ENCODE assay signal across 1 cellular context in the genomic region with DNA sequence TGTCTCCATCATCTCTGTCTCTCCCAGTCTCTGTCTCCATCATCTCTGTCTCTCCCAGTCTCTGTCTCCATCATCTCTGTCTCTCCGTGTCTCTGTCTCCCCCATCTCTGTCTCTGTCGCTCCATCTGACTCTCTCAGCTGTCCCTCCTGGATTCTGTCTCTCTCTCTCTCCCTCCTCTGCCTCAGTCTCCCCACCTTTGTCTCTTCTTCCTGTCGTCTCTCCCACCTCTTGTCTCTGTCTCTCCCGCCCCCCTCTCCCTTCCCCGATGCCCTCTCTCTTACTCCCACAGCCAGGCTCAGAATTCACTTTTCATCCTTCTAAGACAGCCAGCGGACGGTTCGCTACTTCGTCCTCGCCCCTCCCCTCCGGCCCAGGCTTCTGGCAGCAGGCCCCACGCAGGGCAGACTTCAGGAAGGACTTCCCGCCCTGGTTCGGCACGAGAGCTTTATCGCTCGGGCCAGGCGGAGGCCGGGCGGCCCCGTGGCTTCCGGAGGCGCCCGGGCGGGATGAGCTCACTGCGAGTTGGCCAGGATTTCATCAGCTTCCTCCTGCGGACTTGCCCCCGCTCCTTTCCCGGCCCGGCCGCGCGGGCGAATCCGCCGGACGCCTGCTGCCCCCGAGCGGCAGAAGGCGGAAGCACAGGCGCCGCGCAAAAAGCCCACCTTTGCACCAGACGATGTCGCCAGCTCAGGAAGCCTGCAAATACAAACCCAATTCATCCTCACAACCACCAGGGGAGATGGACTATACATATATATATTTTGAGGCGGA.
TF ChIP-seq lines count a peak whose summit lies in the region.

No MANE protein-coding gene starts in this region.

TF ChIP-seq in HepG2, 621 proteins besides CTCF, POLR2A, EP300 and RAD21 (continued from another document):
- TF ChIP-seq MYPOP (CRISPR knock-in tag; IDR thresholded peaks at IDR 0.05) (peak; percentile 97), ZNF790 (CRISPR knock-in tag; IDR thresholded peaks at IDR 0.05; ENCODE audit: borderline replicate concordance) (no peak), ZNF674 (CRISPR knock-in tag; IDR thresholded peaks at IDR 0.05; ENCODE audit: low read depth) (no peak), HCFC1 (IDR thresholded peaks at IDR 0.05; ENCODE audit: low read depth, low read length) (no peak), FOXO1 (CRISPR knock-in tag; IDR thresholded peaks at IDR 0.05) (peak; percentile 20; the same call in 1 of the 2 replicates), ZNF792 (CRISPR knock-in tag; IDR thresholded peaks at IDR 0.05) (peak; percentile 84), ZNF569 (CRISPR knock-in tag; IDR thresholded peaks at IDR 0.05; ENCODE audit: borderline replicate concordance) (no peak), CHD4 (IDR thresholded peaks at IDR 0.05; ENCODE audit: borderline replicate concordance, low read length) (peak; percentile 93), ZNF17 (CRISPR knock-in tag; IDR thresholded peaks at IDR 0.05) (peak; percentile 60; the same call in 1 of the 2 replicates), CREB1 (IDR thresholded peaks at IDR 0.05) (peak; percentile 30; the same call in 1 of the 2 replicates), CREB1 (CRISPR knock-in tag; IDR thresholded peaks at IDR 0.05) (no peak), CEBPB (IDR thresholded peaks at IDR 0.05; ENCODE audit: borderline replicate concordance, low read depth, low read length) (peak; percentile 91), ZNF12 (CRISPR knock-in tag; IDR thresholded peaks at IDR 0.05) (no peak; the same call in 1 of the 2 replicates), ZMAT3 (CRISPR knock-in tag; conservative IDR thresholded peaks at IDR 0.05) (no peak), HNF4A (CRISPR knock-in tag; IDR thresholded peaks at IDR 0.05) (peak; percentile 53; the same call in 1 of the 2 replicates)
- TF ChIP-seq, protein P1, sequence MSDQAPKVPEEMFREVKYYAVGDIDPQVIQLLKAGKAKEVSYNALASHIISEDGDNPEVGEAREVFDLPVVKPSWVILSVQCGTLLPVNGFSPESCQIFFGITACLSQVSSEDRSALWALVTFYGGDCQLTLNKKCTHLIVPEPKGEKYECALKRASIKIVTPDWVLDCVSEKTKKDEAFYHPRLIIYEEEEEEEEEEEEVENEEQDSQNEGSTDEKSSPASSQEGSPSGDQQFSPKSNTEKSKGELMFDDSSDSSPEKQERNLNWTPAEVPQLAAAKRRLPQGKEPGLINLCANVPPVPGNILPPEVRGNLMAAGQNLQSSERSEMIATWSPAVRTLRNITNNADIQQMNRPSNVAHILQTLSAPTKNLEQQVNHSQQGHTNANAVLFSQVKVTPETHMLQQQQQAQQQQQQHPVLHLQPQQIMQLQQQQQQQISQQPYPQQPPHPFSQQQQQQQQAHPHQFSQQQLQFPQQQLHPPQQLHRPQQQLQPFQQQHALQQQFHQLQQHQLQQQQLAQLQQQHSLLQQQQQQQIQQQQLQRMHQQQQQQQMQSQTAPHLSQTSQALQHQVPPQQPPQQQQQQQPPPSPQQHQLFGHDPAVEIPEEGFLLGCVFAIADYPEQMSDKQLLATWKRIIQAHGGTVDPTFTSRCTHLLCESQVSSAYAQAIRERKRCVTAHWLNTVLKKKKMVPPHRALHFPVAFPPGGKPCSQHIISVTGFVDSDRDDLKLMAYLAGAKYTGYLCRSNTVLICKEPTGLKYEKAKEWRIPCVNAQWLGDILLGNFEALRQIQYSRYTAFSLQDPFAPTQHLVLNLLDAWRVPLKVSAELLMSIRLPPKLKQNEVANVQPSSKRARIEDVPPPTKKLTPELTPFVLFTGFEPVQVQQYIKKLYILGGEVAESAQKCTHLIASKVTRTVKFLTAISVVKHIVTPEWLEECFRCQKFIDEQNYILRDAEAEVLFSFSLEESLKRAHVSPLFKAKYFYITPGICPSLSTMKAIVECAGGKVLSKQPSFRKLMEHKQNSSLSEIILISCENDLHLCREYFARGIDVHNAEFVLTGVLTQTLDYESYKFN (CRISPR knock-in tag; conservative IDR thresholded peaks at IDR 0.05) = peak; percentile 72
- TF ChIP-seq, protein P2, sequence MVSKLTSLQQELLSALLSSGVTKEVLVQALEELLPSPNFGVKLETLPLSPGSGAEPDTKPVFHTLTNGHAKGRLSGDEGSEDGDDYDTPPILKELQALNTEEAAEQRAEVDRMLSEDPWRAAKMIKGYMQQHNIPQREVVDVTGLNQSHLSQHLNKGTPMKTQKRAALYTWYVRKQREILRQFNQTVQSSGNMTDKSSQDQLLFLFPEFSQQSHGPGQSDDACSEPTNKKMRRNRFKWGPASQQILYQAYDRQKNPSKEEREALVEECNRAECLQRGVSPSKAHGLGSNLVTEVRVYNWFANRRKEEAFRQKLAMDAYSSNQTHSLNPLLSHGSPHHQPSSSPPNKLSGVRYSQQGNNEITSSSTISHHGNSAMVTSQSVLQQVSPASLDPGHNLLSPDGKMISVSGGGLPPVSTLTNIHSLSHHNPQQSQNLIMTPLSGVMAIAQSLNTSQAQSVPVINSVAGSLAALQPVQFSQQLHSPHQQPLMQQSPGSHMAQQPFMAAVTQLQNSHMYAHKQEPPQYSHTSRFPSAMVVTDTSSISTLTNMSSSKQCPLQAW (CRISPR knock-in tag; IDR thresholded peaks at IDR 0.05) = peak; percentile 87
